In genomic region chr17:29590261-29590978, GRCh38 we compare ENCODE assay signal across 8 cellular contexts. TPM values are rescaled to one million over a fixed set of nuclear protein-coding genes. Genes with fewer than 3 reads are reported as not detected.
A peak's percentile ranks its signal among the peaks of the same experiment; 100 is the strongest.
DNase-seq lines count a peak whose midpoint lies in the region; ATAC-seq, FAIRE-seq and TF ChIP-seq lines count a peak whose summit lies in the region.

No MANE protein-coding gene starts in this region.

- no peaks in the 10 kb centered on the region for H3K9me3 Mint-ChIP-seq in astrocyte (ENCODE audit: unreplicated experiment)

- no peak for FAIRE-seq in astrocyte (lab: Jason Lieb, UNC)

- no peak for TF ChIP-seq EP300 in stomach (IDR thresholded peaks at IDR 0.05)

- H3K36me3 Mint-ChIP-seq in astrocyte (ENCODE audit: low read depth, unreplicated experiment): no peaks in the 10 kb centered on the region

- intact Hi-C loops in stomach (cut with DNase I; ENCODE audit: low total_unique reads): no loop called here

- peaks cover 52% of the 10 kb centered on the region for H4K20me1 ChIP-seq in astrocyte (ENCODE audit: insufficient read depth, low read length)

- TF ChIP-seq CTCF in astrocyte (IDR thresholded peaks at IDR 0.05; ENCODE audit: insufficient read depth, low read depth, low read length): no peak
- no peak for TF ChIP-seq CTCF in stomach (IDR thresholded peaks at IDR 0.05)

- no peaks in the 10 kb centered on the region for H3K27me3 Mint-ChIP-seq in astrocyte (ENCODE audit: low read depth, unreplicated experiment)

- H3K36me3 ChIP-seq in astrocyte (ENCODE audit: insufficient read depth, low read length): no peaks in the 10 kb centered on the region
- H3K36me3 ChIP-seq in stomach: no peaks in the 10 kb centered on the region

- no peaks in the 10 kb centered on the region for H3K9me3 ChIP-seq in astrocyte (ENCODE audit: insufficient read depth, low read depth, low read length)
- H3K9me3 ChIP-seq in stomach: no peaks in the 10 kb centered on the region

- peaks cover 64% of the 10 kb centered on the region for H3K4me1 ChIP-seq in astrocyte (ENCODE audit: insufficient read depth, low read length)
- H3K4me1 ChIP-seq in stomach: peaks cover 58 to 86% (median 76%) of the 10 kb centered on the region in 4 donors

- no peak for TF ChIP-seq POLR2A in stomach (IDR thresholded peaks at IDR 0.05)

- no peaks in the 10 kb centered on the region for H3K27me3 ChIP-seq in astrocyte (ENCODE audit: insufficient read depth, low read length)
- H3K27me3 ChIP-seq in stomach: peaks cover 0 to 9% (median 0%) of the 10 kb centered on the region in 3 donors

- peak overlapping the region; percentile 85 for H3K4me3 Mint-ChIP-seq in astrocyte (ENCODE audit: unreplicated experiment)

- H3K4me3 ChIP-seq in astrocyte (ENCODE audit: insufficient read depth, low read depth, low read length): peak overlapping the region; percentile 57
- peak overlapping the region; percentile 48 to 85 (median 64) for H3K4me3 ChIP-seq in stomach

- peaks cover 36% of the 10 kb centered on the region for H3K79me2 ChIP-seq in astrocyte (ENCODE audit: insufficient read depth, low read length)

- 28 to 51% (median 46%) methylated on average over 15 to 28 of the region's 28 CpGs for WGBS in stomach, 5 donors

- peak overlapping the region; percentile 72 for H3K9ac ChIP-seq in astrocyte (ENCODE audit: low read length)

- H3K4me2 ChIP-seq in astrocyte (ENCODE audit: low read length): peak overlapping the region; percentile 91

- H3K27ac ChIP-seq in astrocyte (ENCODE audit: low read depth, low read length) (peak overlapping the region; percentile 60), stomach (peak overlapping the region; percentile 43 to 90 (median 84))

- ATAC-seq in GM19328 (IDR thresholded peaks at IDR 0.05; ENCODE audit: unreplicated experiment): no peak

- H2AFZ ChIP-seq in astrocyte (ENCODE audit: low read depth, low read length): peak overlapping the region; percentile 84

- peak overlapping the region; percentile 81 for H3K27ac Mint-ChIP-seq in astrocyte (ENCODE audit: unreplicated experiment)

- DNase-seq in GM03348 (ENCODE audit: low spot score) (peak; percentile 67), NCI-H1436 (lab: John Stamatoyannopoulos, UW) (peak; percentile 74), astrocyte (ENCODE audit: low read depth) (peak; percentile 62), iris pigment epithelial cell (ENCODE audit: low read depth) (peak; percentile 69), stomach (no peak), NCI-H2107 treated with DMSO at 0.1 percent for 48 hours (lab: John Stamatoyannopoulos, UW; ENCODE audit: unreplicated experiment) (no peak)
- DNase-seq in central memory CD4-positive, alpha-beta T cell: no peak

- H3K4me1 Mint-ChIP-seq in astrocyte (ENCODE audit: low read depth, unreplicated experiment): peaks cover 13% of the 10 kb centered on the region

RNA-seq across cellular contexts. Expression of gene GIT1, which starts 1.0 kb away (rescaled TPM):
- 48.9 and 52.2 TPM in 2 replicates for total RNA-seq in astrocyte
- 10 to 100 TPM; 23.7 to 67.2 (median 34.3) TPM for total RNA-seq in stomach
- 10 to 100 TPM; 17.7 to 26.4 (median 18.9) TPM for polyA plus RNA-seq in stomach

RNA-seq across cellular contexts. Expression of gene ANKRD13B, which starts 2.5 kb away (rescaled TPM):
- total RNA-seq in astrocyte: 16.3 and 17.9 TPM in 2 replicates
- 10 to 100 TPM in 1 of 5 donors, 1 to 10 TPM in 3, not detected in 1; 1.8 to 12.3 (median 5.6) TPM for total RNA-seq in stomach
- 1 to 10 TPM; 2.6 to 4.2 (median 2.9) TPM for polyA plus RNA-seq in stomach

RNA-seq across cellular contexts. Expression of gene TP53I13, which starts 21.9 kb away (rescaled TPM):
- 31.7 and 31.8 TPM in 2 replicates for total RNA-seq in astrocyte
- total RNA-seq in stomach: 100 to 1,000 TPM in 1 of 5 donors, 10 to 100 TPM in 4; 27.7 to 299 (median 79.5) TPM
- 10 to 100 TPM; 39.7 to 83.0 (median 46.0) TPM for polyA plus RNA-seq in stomach

RNA-seq across cellular contexts. Expression of gene ABHD15, which starts 23.6 kb away (rescaled TPM):
- total RNA-seq in astrocyte: 8.6 and 9.7 TPM in 2 replicates
- total RNA-seq in stomach: 10 to 100 TPM in 2 of 5 donors, 1 to 10 TPM in 2, under 1 TPM in 1; 0.58 to 17.4 (median 9.9) TPM
- 1 to 10 TPM; 3.1 to 5.0 (median 3.7) TPM for polyA plus RNA-seq in stomach

RNA-seq across cellular contexts. Expression of gene CORO6, which starts 32.3 kb away (rescaled TPM):
- total RNA-seq in astrocyte (8.9 and 9.5 TPM in 2 replicates), stomach (10 to 100 TPM in 4 of 5 donors, 1 to 10 TPM in 1; 6.4 to 53.1 (median 20.6) TPM)
- polyA plus RNA-seq in stomach: 10 to 100 TPM in 1 of 3 donors, 1 to 10 TPM in 2; 1.1 to 17.5 (median 1.4) TPM

Comparison
In these comparisons a context has a peak if more than half of its experiments do, and no peak if none do; other contexts are left out.
1. DNase-seq: peak in GM03348 (single experiment), NCI-H1436 (single experiment), astrocyte (single experiment) and iris pigment epithelial cell (single experiment); none in stomach (single experiment), central memory CD4-positive, alpha-beta T cell (single experiment) and NCI-H2107 treated with DMSO at 0.1 percent for 48 hours (single experiment).